Comparison of ENCODE assay signal across 9 cellular contexts in genomic region chr6:5850848-5851255, GRCh38.
DNase-seq lines count a peak whose midpoint lies in the region; ATAC-seq, FAIRE-seq and TF ChIP-seq lines count a peak whose summit lies in the region.
"Had no signal": no experiment of that assay in that cellular context is flagged by ENCODE, and none has a peak within 500 bp of the region (broad histone marks: within the 10 kb centered on the region; RNA-seq: fewer than 3 reads in every experiment).

No MANE protein-coding gene starts in this region.

- FAIRE-seq in GM12878 (lab: Jason Lieb, UNC), result no peak

- peak overlapping the region; percentile 89 for H3K4me3 Mint-ChIP-seq in CD4-positive, alpha-beta T cell

- peaks cover 5% of the 10 kb centered on the region for H3K4me1 Mint-ChIP-seq in CD4-positive, alpha-beta T cell (ENCODE audit: low read depth)

- TF ChIP-seq RAD21 in GM12878 (IDR thresholded peaks at IDR 0.05; ENCODE audit: insufficient read depth, low read depth, low read length), result no peak

- H3K27me3 ChIP-seq in CD4-positive, alpha-beta T cell (ENCODE audit: control insufficient read depth, insufficient read depth, low read length), result no peaks in the 10 kb centered on the region
- peaks cover 0 to 10% of the 10 kb centered on the region in 2 experiments; a peak in 2 of 4 replicates for H3K27me3 ChIP-seq in GM12878 (replicated peaks in 1 of 2; ENCODE audit: control insufficient read depth in 2 of 2, insufficient read depth in 2 of 2, low read length in 1 of 2)

- no peaks in the 10 kb centered on the region for H3K9me3 ChIP-seq in CD4-positive, alpha-beta T cell (ENCODE audit: control insufficient read depth, low read length)
- H3K9me3 ChIP-seq in GM12878 (replicated peaks; ENCODE audit: control insufficient read depth, insufficient read depth, low read length), result no peaks in the 10 kb centered on the region
- H3K9me3 ChIP-seq in mesodermal cell (ENCODE audit: control insufficient read depth, low read length), result no peaks in the 10 kb centered on the region

- H3K27ac ChIP-seq in CD4-positive, alpha-beta T cell (ENCODE audit: low read depth, low read length), result no peak overlapping the region
- no peak overlapping the region for H3K27ac ChIP-seq in GM12878 (ENCODE audit: control insufficient read depth, insufficient read depth)
- H3K27ac ChIP-seq in mesodermal cell (ENCODE audit: low read depth, low read length, severe bottlenecking), result no peak overlapping the region

- RAD21 ChIA-PET in GM12878 (lab: Charles Lee; ENCODE audit: unreplicated experiment), result no interaction called here

- in situ Hi-C loops in GM12878 (cut with MboI), result no loop called here

- H3K4me3 ChIP-seq in GM12878 (no peak overlapping the region), mesodermal cell (ENCODE audit: extremely low read depth, insufficient read depth, low read length, poor library complexity, severe bottlenecking) (peak overlapping the region; percentile 34)

- H2AFZ ChIP-seq in GM12878 (ENCODE audit: control insufficient read depth, low read depth, low read length), result peak overlapping the region; percentile 84

- POLR2A ChIA-PET in CD4-positive, alpha-beta T cell (lab: Charles Lee), result interaction anchor here (0.6 to 1.5 kb wide), 6 partner anchors 17 to 223 kb away, joined by 3 to 5 read pairs (median 3); no protein-coding TSS in a partner anchor
- POLR2A ChIA-PET in GM12878 (lab: Charles Lee), result no interaction called here

- TF ChIP-seq POLR2A in GM12878 (IDR thresholded peaks at IDR 0.05; ENCODE audit: low read depth, low read length), result no peak

- intact Hi-C loops in CD4-positive, alpha-beta T cell (cut with DNase I, micrococcal nuclease), result loop anchor here in 1 of 2 experiments (5.0 kb wide), 1 partner anchor 41 kb away; no protein-coding TSS in a partner anchor
- intact Hi-C loops in GM12878 (cut with micrococcal nuclease; ENCODE audit: unreplicated experiment), result no loop called here

- DNase-seq in CD4-positive, alpha-beta T cell, result peak in 1 of 10 experiments; percentile 10
- DNase-seq in GM12878 (ENCODE audit: low read depth, low spot score), result no peak
- no peak for DNase-seq in AML-193 (lab: John Stamatoyannopoulos, UW)
- no peak for DNase-seq in SKM-1 (lab: John Stamatoyannopoulos, UW; ENCODE audit: unreplicated experiment)
- DNase-seq in GM20000 (ENCODE audit: low spot score), result no peak
- DNase-seq in NCI-H2107 treated with DMSO at 0.1 percent for 48 hours (lab: John Stamatoyannopoulos, UW; ENCODE audit: unreplicated experiment), result no peak
- DNase-seq: NCI-H774 had no signal

- H3K9ac ChIP-seq in GM12878 (ENCODE audit: control insufficient read depth, insufficient read depth, low read length), result no peak overlapping the region

- H3K36me3 ChIP-seq in GM12878 (ENCODE audit: control insufficient read depth in 2 of 2, insufficient read depth in 2 of 2, low read length in 1 of 2), result no peaks in the 10 kb centered on the region
- H3K36me3 ChIP-seq in mesodermal cell (ENCODE audit: control insufficient read depth, insufficient read depth, low read length), result no peaks in the 10 kb centered on the region

- BruUV-seq in GM12878 (replicated peaks; lab: Mats Ljungman, UMichigan), result no TSS peak

- no peaks in the 10 kb centered on the region for H3K79me2 ChIP-seq in GM12878 (ENCODE audit: control insufficient read depth, insufficient read depth, low read length)

- CTCF ChIA-PET in CD4-positive, alpha-beta T cell (lab: Charles Lee), result no interaction called here
- CTCF ChIA-PET in GM12878 (lab: Yijun Ruan, JAX), result no interaction called here

- H3K36me3 Mint-ChIP-seq in CD4-positive, alpha-beta T cell (ENCODE audit: low read depth), result no peaks in the 10 kb centered on the region

- H3K9me3 Mint-ChIP-seq in CD4-positive, alpha-beta T cell, result no peaks in the 10 kb centered on the region

- ATAC-seq in CD4-positive, alpha-beta T cell (ENCODE audit: poor library complexity), result peak; percentile 55
- peak; percentile 25 for ATAC-seq in HG02642 (IDR thresholded peaks at IDR 0.05; ENCODE audit: poor library complexity, unreplicated experiment)
- ATAC-seq in GM12878, result no peak

- peaks cover 7% of the 10 kb centered on the region; the same call in 1 of the 2 replicates for H3K4me1 ChIP-seq in GM12878 (ENCODE audit: control insufficient read depth, insufficient read depth, low read length)
- no peaks in the 10 kb centered on the region for H3K4me1 ChIP-seq in mesodermal cell (ENCODE audit: control insufficient read depth, insufficient read depth, low read length, poor library complexity, severe bottlenecking)

- H4K20me1 ChIP-seq in GM12878 (ENCODE audit: control insufficient read depth, insufficient read depth), result no peaks in the 10 kb centered on the region

- peak overlapping the region; percentile 71 for H3K27ac Mint-ChIP-seq in CD4-positive, alpha-beta T cell

- H3K27me3 Mint-ChIP-seq in CD4-positive, alpha-beta T cell, result peaks cover 4% of the 10 kb centered on the region

- SMC1A ChIA-PET in GM12878 (lab: Charles Lee; ENCODE audit: uncharacterized antibody, unreplicated experiment), result interaction anchor here (0.7 kb wide), 1 partner anchor 50 kb away, joined by 3 read pairs; no protein-coding TSS in a partner anchor

- WGBS in GM12878 (ENCODE audit: insufficient coverage, insufficient replicate concordance, low lambda C conversion rate, missing lambda C conversion rate), result 12% methylated on average over 16 of the region's 16 CpGs
- 1 to 7% methylated on average over 7 to 10 of the region's 16 CpGs for WGBS in mesodermal cell (ENCODE audit: insufficient coverage in 2 of 2), 2 experiments

- H3K4me2 ChIP-seq in GM12878 (ENCODE audit: control insufficient read depth, insufficient read depth), result peak overlapping the region; percentile 79

- no peak for TF ChIP-seq EP300 in GM12878 (IDR thresholded peaks at IDR 0.05; ENCODE audit: borderline replicate concordance in 1 of 2, control insufficient read depth in 1 of 2, low read depth in 2 of 2, low read length in 2 of 2)

- no peak for TF ChIP-seq CTCF in CD4-positive, alpha-beta T cell (IDR thresholded peaks at IDR 0.05)
- TF ChIP-seq CTCF in GM12878 (IDR thresholded peaks at IDR 0.05 in 2 of 3, conservative IDR thresholded peaks at IDR 0.05 in 1 of 3; ENCODE audit: control insufficient read depth in 2 of 3, extremely low read depth in 1 of 3, insufficient read depth in 1 of 3, low read depth in 3 of 3, low read length in 3 of 3) (no peak), GM20000 (IDR thresholded peaks at IDR 0.05; ENCODE audit: extremely low read depth, missing control alignments) (no peak)

TF ChIP-seq in GM12878, 131 proteins besides CTCF, POLR2A, EP300 and RAD21 (continues in another document):
- TF ChIP-seq ZBTB40 (IDR thresholded peaks at IDR 0.05; ENCODE audit: borderline replicate concordance) (no peak), SRF (IDR thresholded peaks at IDR 0.05; ENCODE audit: low read depth in 2 of 2, low read length in 2 of 2) (no peak), PRDM15 (CRISPR knock-in tag; IDR thresholded peaks at IDR 0.05) (no peak), NFYA (IDR thresholded peaks at IDR 0.05; ENCODE audit: borderline replicate concordance, low read depth, low read length) (no peak)
